12 cellular contexts compared by ENCODE assay signal in the genomic region with DNA sequence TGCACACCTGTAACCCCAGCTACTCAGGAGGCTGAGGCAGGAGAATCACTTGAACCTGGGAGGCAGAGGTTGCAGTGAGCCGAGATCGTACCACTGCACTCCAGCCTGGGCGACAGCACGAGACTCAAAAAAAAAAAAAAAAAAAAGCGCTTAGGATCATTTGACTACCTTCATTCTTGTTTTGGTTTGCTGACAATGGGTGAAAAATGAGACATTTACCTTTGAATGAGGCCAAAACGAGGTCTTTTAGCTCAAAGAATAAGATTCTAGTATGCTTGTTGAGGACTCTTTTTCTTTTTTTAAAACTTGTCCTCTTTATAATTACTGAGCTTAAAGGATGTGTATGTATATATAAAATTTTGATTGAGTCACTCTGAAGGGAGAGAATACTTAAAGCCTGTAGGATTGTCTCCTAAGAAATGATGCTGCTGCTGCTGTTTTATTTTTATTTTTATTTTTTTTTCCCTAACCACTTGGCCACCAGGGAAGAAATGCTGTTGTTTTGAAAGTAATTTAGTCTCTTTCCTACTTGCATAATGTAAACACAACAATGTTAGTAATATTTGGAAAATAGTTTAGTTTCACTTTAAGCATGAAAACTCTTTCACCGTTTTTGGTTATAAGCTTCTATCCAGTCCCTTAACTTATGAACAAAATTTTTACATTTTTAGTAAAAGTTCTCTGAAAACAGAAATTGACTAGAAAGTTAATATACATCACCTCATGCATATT. TPM values are rescaled to one million over a fixed set of nuclear protein-coding genes. Genes with fewer than 3 reads are reported as not detected.
DNase-seq lines count a peak whose midpoint lies in the region; ATAC-seq and TF ChIP-seq lines count a peak whose summit lies in the region.
"Had no signal": no experiment of that assay in that cellular context is flagged by ENCODE, and none has a peak within 500 bp of the region (broad histone marks: within the 10 kb centered on the region; RNA-seq: fewer than 3 reads in every experiment).

No MANE protein-coding gene starts in this region.

- no peak overlapping the region for H3K23ac ChIP-seq in mesenchymal stem cell (ENCODE audit: low read length in 2 of 2)

- H4K8ac ChIP-seq in mesenchymal stem cell (ENCODE audit: low read length): no peak overlapping the region

- H3K27me3 ChIP-seq in Loucy (ENCODE audit: insufficient read depth, low read length, poor library complexity, severe bottlenecking) (no peaks in the 10 kb centered on the region), mesenchymal stem cell (ENCODE audit: control insufficient read depth in 1 of 2, insufficient read depth in 1 of 2, low read length in 2 of 2) (no peaks in the 10 kb centered on the region)

- no peak overlapping the region for H2BK12ac ChIP-seq in mesenchymal stem cell (ENCODE audit: low read length in 2 of 2)

- peaks cover 13% of the 10 kb centered on the region; the same call in 1 of the 2 replicates for H3K36me3 ChIP-seq in Loucy (ENCODE audit: insufficient read depth, low read length)
- peaks cover 3 to 34% of the 10 kb centered on the region in 2 experiments for H3K36me3 ChIP-seq in mesenchymal stem cell (ENCODE audit: control insufficient read depth in 1 of 2, insufficient read depth in 2 of 2, low read depth in 1 of 2, low read length in 2 of 2)

- no peak overlapping the region for H2BK5ac ChIP-seq in mesenchymal stem cell (ENCODE audit: low read depth, low read length, poor library complexity, severe bottlenecking)

- H3K4me3 ChIP-seq in Loucy (ENCODE audit: low read length, poor library complexity, severe bottlenecking) (peak overlapping the region; percentile 62), mesenchymal stem cell (ENCODE audit: insufficient read depth in 1 of 2, low read depth in 1 of 2, low read length in 2 of 2) (peak overlapping the region in 1 of 2 experiments; percentile 61)
- H3K4me3 ChIP-seq: smooth muscle cell, thoracic aorta had no signal

- ATAC-seq in GM18517 (IDR thresholded peaks at IDR 0.05; ENCODE audit: unreplicated experiment) (peak; percentile 27), GM21786 (IDR thresholded peaks at IDR 0.05; ENCODE audit: unreplicated experiment) (peak; percentile 12)

- no peak overlapping the region for H4K91ac ChIP-seq in mesenchymal stem cell (ENCODE audit: low read length)

- 79% methylated on average over 6 of the region's 7 CpGs for WGBS in mesenchymal stem cell

- H3F3A ChIP-seq in Loucy (ENCODE audit: low read depth): no peaks in the 10 kb centered on the region; the same call in 1 of the 2 replicates

- H3K4me1 ChIP-seq in Loucy (ENCODE audit: insufficient read depth, low read length, poor library complexity, severe bottlenecking) (peaks cover 51% of the 10 kb centered on the region), mesenchymal stem cell (ENCODE audit: control insufficient read depth, insufficient read depth, low read depth, low read length) (no peaks in the 10 kb centered on the region)

- H3K14ac ChIP-seq in mesenchymal stem cell (ENCODE audit: low read length in 2 of 2): no peak overlapping the region

- no peaks in the 10 kb centered on the region for H3K9me3 ChIP-seq in Loucy (ENCODE audit: insufficient read depth, low read depth, low read length)
- no peaks in the 10 kb centered on the region for H3K9me3 ChIP-seq in mesenchymal stem cell (ENCODE audit: control insufficient read depth, low read length)
- H3K9me3 ChIP-seq: thoracic aorta had no signal

- no peak for TF ChIP-seq CTCF in Loucy (conservative IDR thresholded peaks at IDR 0.05; ENCODE audit: low read length)

- H3K9ac ChIP-seq in Loucy (ENCODE audit: low read depth, low read length, poor library complexity, severe bottlenecking) (peak overlapping the region; percentile 57), mesenchymal stem cell (ENCODE audit: low read length) (peak overlapping the region; percentile 76)

- no peak overlapping the region for H3K4ac ChIP-seq in mesenchymal stem cell (ENCODE audit: low read depth in 1 of 2, low read length in 2 of 2)

- DNase-seq in mesenchymal stem cell: peak; percentile 30
- no peak for DNase-seq in inferior parietal cortex (ENCODE audit: extremely low spot score)
- no peak for DNase-seq in iPS-NIHi11 (ENCODE audit: low spot score)
- no peak for DNase-seq in kidney glomerular epithelial cell (lab: John Stamatoyannopoulos, UW)
- DNase-seq in stimulated activated CD4-positive, alpha-beta T cell treated with anti-CD3 and anti-CD28 coated beads, Interleukin-1b, Interleukin-23, amount 100 ng/mL, for 48 hours: no peak
- DNase-seq: activated CD4-positive, CD25-positive, alpha-beta regulatory T cell; kidney had no signal

- peaks cover 11% of the 10 kb centered on the region for H3K79me1 ChIP-seq in mesenchymal stem cell (replicated peaks; ENCODE audit: low read length, poor library complexity, severe bottlenecking)

- H3K4me2 ChIP-seq in Loucy (ENCODE audit: low read depth, low read length, poor library complexity, severe bottlenecking) (peak overlapping the region; percentile 68), mesenchymal stem cell (ENCODE audit: low read length, poor library complexity, severe bottlenecking) (no peak overlapping the region)
- H3K4me2 ChIP-seq: smooth muscle cell had no signal

- H3K18ac ChIP-seq in mesenchymal stem cell (ENCODE audit: low read depth in 1 of 2, low read length in 2 of 2): no peak overlapping the region

- no peak overlapping the region for H2BK120ac ChIP-seq in mesenchymal stem cell (ENCODE audit: low read depth, low read length)

- no peaks in the 10 kb centered on the region for H4K20me1 ChIP-seq in Loucy (ENCODE audit: insufficient read depth, low read length, poor library complexity, severe bottlenecking)

- no peak overlapping the region for H2BK15ac ChIP-seq in mesenchymal stem cell (ENCODE audit: low read depth, poor library complexity, severe bottlenecking)

- H3K27ac ChIP-seq in mesenchymal stem cell (ENCODE audit: low read length, poor library complexity, severe bottlenecking): no peak overlapping the region
- H3K27ac ChIP-seq: thoracic aorta had no signal

- H3K79me2 ChIP-seq in Loucy (ENCODE audit: insufficient read depth, low read length): peaks cover 92% of the 10 kb centered on the region

- no peaks in the 10 kb centered on the region for H3K9me2 ChIP-seq in Loucy (replicated peaks; ENCODE audit: low read depth, low read length)

- H2AK5ac ChIP-seq in mesenchymal stem cell (ENCODE audit: low read length, severe bottlenecking): no peak overlapping the region

- H2AFZ ChIP-seq in Loucy (ENCODE audit: low read length) (no peak overlapping the region), mesenchymal stem cell (ENCODE audit: low read depth, low read length) (no peak overlapping the region)

RNA-seq across cellular contexts. Expression of gene UBR2, which starts 7.9 kb away (rescaled TPM):
- polyA plus RNA-seq in mesenchymal stem cell (2013, experiment 1 of 2): 6.4 TPM
- polyA plus RNA-seq in mesenchymal stem cell (2013, experiment 2 of 2): 6.2 TPM
